ENCODE assay signal across 23 cellular contexts in genomic region chr9:121050128-121050988, GRCh38. TPM values are rescaled to one million over a fixed set of nuclear protein-coding genes. Genes with fewer than 3 reads are reported as not detected.
DNase-seq lines count a peak whose midpoint lies in the region; ATAC-seq, FAIRE-seq and TF ChIP-seq lines count a peak whose summit lies in the region.
"Had no signal": no experiment of that assay in that cellular context is flagged by ENCODE, and none has a peak within 500 bp of the region (broad histone marks: within the 10 kb centered on the region; RNA-seq: fewer than 3 reads in every experiment).

C5 (minus strand) TSS chr9:121050275; CDS start chr9:121050246, 29 bp downstream.

- no peak within 1 kb of the TSS for H3K27ac ChIP-seq in PC-9
- no peak within 1 kb of the TSS for H3K27ac ChIP-seq in kidney (ENCODE audit: low read depth in 2 of 2, low read length in 2 of 2)
- no peak within 1 kb of the TSS for H3K27ac ChIP-seq in smooth muscle cell (ENCODE audit: low read depth)
- H3K27ac ChIP-seq: right atrium auricular region, SJSA1 had no signal

- H3K27me3 Mint-ChIP-seq in natural killer cell (ENCODE audit: low read depth in 2 of 2), result no peaks in the 10 kb centered on the region
- H3K27me3 Mint-ChIP-seq: activated naive CD8-positive, alpha-beta T cell; CD4-positive, alpha-beta T cell; T-helper 17 cell had no signal

- no peak within 1 kb of the TSS for H3K4me2 ChIP-seq in PC-9
- H3K4me2 ChIP-seq in smooth muscle cell, result no peak within 1 kb of the TSS

- no peak within 1 kb of the TSS for H3K27ac Mint-ChIP-seq in natural killer cell
- H3K27ac Mint-ChIP-seq: activated naive CD8-positive, alpha-beta T cell; activated T-helper 2 cell treated with anti-CD3 and anti-CD28 coated beads, Interferon-gamma antibody, Interleukin-2, Interleukin-4, amounts not matched to agents 10 μg/mL and 5 μg/mL and 100 μg/mL, durations not matched to agents 14 hours and 24 hours and 36 hours; CD4-positive, alpha-beta T cell; T-helper 17 cell had no signal

- no TSS peak for BruUV-seq in PC-9 (replicated peaks; lab: Mats Ljungman, UMichigan)

- FAIRE-seq in kidney (lab: Jason Lieb, UNC), result no peak

- no peaks in the 10 kb centered on the region for H3K36me3 Mint-ChIP-seq in natural killer cell
- H3K36me3 Mint-ChIP-seq: activated naive CD8-positive, alpha-beta T cell had no signal

- no peaks in the 10 kb centered on the region for H3F3A ChIP-seq in PC-9 (ENCODE audit: insufficient read depth, low read depth)
- no peaks in the 10 kb centered on the region for H3F3A ChIP-seq in smooth muscle cell (ENCODE audit: low read depth)

- H3K9me2 ChIP-seq in PC-9 (ENCODE audit: insufficient read depth), result no peaks in the 10 kb centered on the region

- POLR2A ChIA-PET in PC-9 (lab: Charles Lee; ENCODE audit: unreplicated experiment), result no interaction called here

- H3K4me1 ChIP-seq in PC-9 (replicated peaks; ENCODE audit: insufficient read depth), result no peaks in the 10 kb centered on the region; the same call in 1 of the 2 replicates
- peaks cover 4 to 10% of the 10 kb centered on the region in 2 donors for H3K4me1 ChIP-seq in kidney (ENCODE audit: control insufficient read depth in 1 of 2, insufficient read depth in 1 of 2, low read depth in 1 of 2, low read length in 2 of 2)
- H3K4me1 ChIP-seq in smooth muscle cell (ENCODE audit: low read depth), result no peaks in the 10 kb centered on the region
- H3K4me1 ChIP-seq: right atrium auricular region, SJSA1 had no signal

- H3K36me3 ChIP-seq in PC-9 (ENCODE audit: low read depth) (no peaks in the 10 kb centered on the region), kidney (ENCODE audit: control insufficient read depth in 1 of 2, insufficient read depth in 2 of 2, low read length in 2 of 2) (no peaks in the 10 kb centered on the region), smooth muscle cell (ENCODE audit: low read depth) (no peaks in the 10 kb centered on the region)
- H3K36me3 ChIP-seq: right atrium auricular region, SJSA1 had no signal

- H3K4me3 ChIP-seq in PC-9 (no peak within 1 kb of the TSS), kidney (ENCODE audit: low read length in 2 of 2) (peak within 1 kb of the TSS; percentile 23 to 39), smooth muscle cell (peak within 1 kb of the TSS; percentile 38)
- H3K4me3 ChIP-seq: right atrium auricular region, SJSA1 had no signal

- TF ChIP-seq CTCF in PC-9 (conservative IDR thresholded peaks at IDR 0.05), result no peak
- TF ChIP-seq CTCF in kidney (IDR thresholded peaks at IDR 0.05; ENCODE audit: borderline replicate concordance, extremely low read depth, insufficient read depth), result no peak
- no peak for TF ChIP-seq CTCF in smooth muscle cell (IDR thresholded peaks at IDR 0.05; ENCODE audit: borderline replicate concordance, insufficient read depth, poor library complexity, severe bottlenecking)
- TF ChIP-seq CTCF in natural killer cell (IDR thresholded peaks at IDR 0.05), result no peak

- CTCF ChIA-PET in PC-9 (lab: Charles Lee), result interaction anchor here (0.6 kb wide), 2 partner anchors 239 to 446 kb away, joined by 3 to 4 read pairs; no protein-coding TSS in a partner anchor

- no peak within 1 kb of the TSS for H2AFZ ChIP-seq in PC-9
- H2AFZ ChIP-seq in smooth muscle cell (ENCODE audit: low read depth), result no peak within 1 kb of the TSS

- H3K9ac ChIP-seq in kidney (ENCODE audit: low read length in 2 of 2), result no peak within 1 kb of the TSS
- no peak within 1 kb of the TSS for H3K9ac ChIP-seq in smooth muscle cell (ENCODE audit: low read depth)

- H3K27me3 ChIP-seq in PC-9 (ENCODE audit: insufficient read depth, low read depth) (no peaks in the 10 kb centered on the region), smooth muscle cell (ENCODE audit: low read depth) (no peaks in the 10 kb centered on the region)
- H3K27me3 ChIP-seq: right atrium auricular region, SJSA1 had no signal

- ATAC-seq in natural killer cell, result no peak
- no peak for ATAC-seq in HG02870 (IDR thresholded peaks at IDR 0.05; ENCODE audit: unreplicated experiment)
- no peak for ATAC-seq in GM18858 (IDR thresholded peaks at IDR 0.05; ENCODE audit: unreplicated experiment)
- ATAC-seq: T-helper 17 cell had no signal

- no peaks in the 10 kb centered on the region for H4K20me1 ChIP-seq in PC-9 (ENCODE audit: insufficient read depth)
- H4K20me1 ChIP-seq in smooth muscle cell (ENCODE audit: low read depth), result no peaks in the 10 kb centered on the region

- H3K4me3 Mint-ChIP-seq in natural killer cell, result no peak within 1 kb of the TSS
- H3K4me3 Mint-ChIP-seq: activated naive CD8-positive, alpha-beta T cell; CD4-positive, alpha-beta T cell; T-helper 17 cell had no signal

- H3K9me3 Mint-ChIP-seq in natural killer cell, result no peaks in the 10 kb centered on the region
- H3K9me3 Mint-ChIP-seq: activated T-helper 2 cell treated with anti-CD3 and anti-CD28 coated beads, Interferon-gamma antibody, Interleukin-2, Interleukin-4, amounts not matched to agents 10 μg/mL and 5 μg/mL and 100 μg/mL, durations not matched to agents 14 hours and 24 hours and 36 hours; CD4-positive, alpha-beta T cell had no signal

- no peaks in the 10 kb centered on the region for H3K4me1 Mint-ChIP-seq in natural killer cell
- H3K4me1 Mint-ChIP-seq: T-helper 17 cell had no signal

- no peaks in the 10 kb centered on the region for H3K9me3 ChIP-seq in PC-9 (ENCODE audit: insufficient read depth, low read depth)
- no peaks in the 10 kb centered on the region for H3K9me3 ChIP-seq in kidney (ENCODE audit: control insufficient read depth in 1 of 2, low read length in 2 of 2)
- no peaks in the 10 kb centered on the region for H3K9me3 ChIP-seq in smooth muscle cell (replicated peaks; ENCODE audit: low read depth)
- H3K9me3 ChIP-seq: right atrium auricular region, SJSA1 had no signal

- intact Hi-C loops in PC-9 (cut with micrococcal nuclease; ENCODE audit: unreplicated experiment) (no loop called here), kidney (cut with DNase I) (no loop called here), natural killer cell (cut with micrococcal nuclease) (no loop called here)

- DNase-seq in DMS53 (lab: John Stamatoyannopoulos, UW) (peak; percentile 63), PC-9 (no peak), kidney (no peak), smooth muscle cell (lab: John Stamatoyannopoulos, UW; ENCODE audit: unreplicated experiment) (no peak), natural killer cell (no peak)
- DNase-seq in activated CD4-positive, alpha-beta T cell treated with anti-CD3 and anti-CD28 coated beads for 4 hours, result no peak
- DNase-seq: CD4-positive, alpha-beta T cell; cerebellar nuclear complex; DMS79; foreskin melanocyte; hypothalamus; NCI-H1417; NCI-H2107; NCI-H524; occipital lobe; stimulated activated CD8-positive, alpha-beta memory T cell treated with anti-CD3 and anti-CD28 coated beads, Interleukin-4, amount 100 ng/mL, for 48 hours; T-helper 17 cell had no signal

- 93% methylated on average over 6 of the region's 6 CpGs for WGBS in smooth muscle cell (ENCODE audit: low lambda C conversion rate)

- H3K79me2 ChIP-seq in PC-9 (ENCODE audit: low read depth) (no peaks in the 10 kb centered on the region), smooth muscle cell (ENCODE audit: low read depth) (no peaks in the 10 kb centered on the region)

RNA-seq across cellular contexts. Expression of gene C5, which starts in this region (rescaled TPM):
- total RNA-seq in PC-9 (2021) (11.5 and 13.0 TPM in 2 replicates), kidney (4.6 TPM), smooth muscle cell (0.76 and 4.4 TPM in 2 replicates), natural killer cell (1 to 10 TPM; 1.5 to 2.0 (median 1.5) TPM)
- polyA plus RNA-seq in kidney (ENCODE audit: insufficient read depth, low read depth, low replicate concordance) (3.5 TPM), smooth muscle cell (0.19 and 0.57 TPM in 2 replicates)
